ENCODE assay signal across 11 cellular contexts in genomic region chr12:116773276-116773731, GRCh38. TPM values are rescaled to one million over a fixed set of nuclear protein-coding genes. Genes with fewer than 3 reads are reported as not detected.
DNase-seq lines count a peak whose midpoint lies in the region; ATAC-seq and TF ChIP-seq lines count a peak whose summit lies in the region.
"Had no signal": no experiment of that assay in that cellular context is flagged by ENCODE, and none has a peak within 500 bp of the region (broad histone marks: within the 10 kb centered on the region; RNA-seq: fewer than 3 reads in every experiment).

No MANE protein-coding gene starts in this region.

- BruUV-seq in PC-3 (replicated peaks; lab: Mats Ljungman, UMichigan), result no TSS peak

- WGBS in heart left ventricle, 4 donors, result 54 to 72% (median 63%) methylated on average over 4 of the region's 4 CpGs

- H3K27ac ChIP-seq in heart left ventricle, result no peak overlapping the region
- H3K27ac ChIP-seq in PC-3 (ENCODE audit: low read length), result no peak overlapping the region
- H3K27ac ChIP-seq: Peyer's patch had no signal

- H3K4me3 ChIP-seq in heart left ventricle (no peak overlapping the region), PC-3 (ENCODE audit: low read length) (no peak overlapping the region)
- H3K4me3 ChIP-seq: gastrocnemius medialis, Peyer's patch had no signal

- no peak for DNase-seq in heart left ventricle
- no peak for DNase-seq in left ventricle myocardium superior
- DNase-seq in PC-3, result peak; percentile 47
- peak; percentile 47 for DNase-seq in fibroblast of gingiva (ENCODE audit: low read depth)
- DNase-seq in renal cortical epithelial cell (ENCODE audit: low read depth), result peak; percentile 4
- no peak for DNase-seq in NCI-H2171 (lab: John Stamatoyannopoulos, UW)
- no peak for DNase-seq in stimulated activated naive CD4-positive, alpha-beta T cell (lab: John Stamatoyannopoulos, UW)
- no peak for DNase-seq in A172 (ENCODE audit: low spot score)
- DNase-seq: activated T-cell treated with anti-CD3 and anti-CD28 coated beads, Interleukin-2, amount 50 U/mL, for 72 hours; gastrocnemius medialis; Peyer's patch had no signal

- POLR2A ChIA-PET in PC-3 (lab: Charles Lee; ENCODE audit: unreplicated experiment), result no interaction called here

- TF ChIP-seq CTCF in heart left ventricle (IDR thresholded peaks at IDR 0.05) (peak in 3 of 12 donors; percentile 11 to 23 (median 16)), PC-3 (conservative IDR thresholded peaks at IDR 0.05; ENCODE audit: low read depth, low read length) (peak; percentile 59)

- H4K20me1 ChIP-seq in PC-3 (ENCODE audit: low read length), result no peaks in the 10 kb centered on the region

- intact Hi-C loops in heart left ventricle (cut with DNase I) (no loop called here), left ventricle myocardium superior (cut with micrococcal nuclease) (no loop called here), PC-3 (cut with micrococcal nuclease) (no loop called here)

- H2AFZ ChIP-seq in PC-3 (ENCODE audit: low read length), result no peak overlapping the region

- ATAC-seq in heart left ventricle, result peak in 3 of 4 donors; percentile 46 to 62 (median 54)
- ATAC-seq in left ventricle myocardium superior, result no peak
- peak; percentile 80 for ATAC-seq in PC-3
- ATAC-seq: activated T-cell treated with anti-CD3 and anti-CD28 coated beads, Interleukin-2, amount 50 U/mL, for 72 hours had no signal

- H3F3A ChIP-seq in PC-3 (ENCODE audit: low read length, unreplicated experiment), result no peaks in the 10 kb centered on the region

- no peaks in the 10 kb centered on the region for H3K27me3 ChIP-seq in heart left ventricle
- H3K27me3 ChIP-seq in PC-3 (ENCODE audit: low read length), result no peaks in the 10 kb centered on the region
- H3K27me3 ChIP-seq: gastrocnemius medialis, Peyer's patch had no signal

- no peak for TF ChIP-seq POLR2A in heart left ventricle (IDR thresholded peaks at IDR 0.05)

- H3K36me3 ChIP-seq in heart left ventricle (no peaks in the 10 kb centered on the region), PC-3 (ENCODE audit: low read depth, low read length) (no peaks in the 10 kb centered on the region)
- H3K36me3 ChIP-seq: gastrocnemius medialis, Peyer's patch had no signal

- CTCF ChIA-PET in PC-3 (lab: Charles Lee), result no interaction called here

- H3K4me1 ChIP-seq in heart left ventricle, result no peaks in the 10 kb centered on the region
- H3K4me1 ChIP-seq in PC-3 (ENCODE audit: insufficient read depth, low read length), result peaks cover 5% of the 10 kb centered on the region; the same call in 1 of the 2 replicates
- H3K4me1 ChIP-seq: gastrocnemius medialis, Peyer's patch had no signal

- no peaks in the 10 kb centered on the region for H3K9me2 ChIP-seq in PC-3 (replicated peaks; ENCODE audit: low read length)

- H3K4me2 ChIP-seq in PC-3 (ENCODE audit: low read length), result no peak overlapping the region

- no peaks in the 10 kb centered on the region for H3K9me3 ChIP-seq in heart left ventricle
- no peaks in the 10 kb centered on the region for H3K9me3 ChIP-seq in PC-3 (ENCODE audit: low read length)
- H3K9me3 ChIP-seq: gastrocnemius medialis, Peyer's patch had no signal

- no peaks in the 10 kb centered on the region for H3K79me2 ChIP-seq in PC-3 (ENCODE audit: low read length)

- no peak overlapping the region for H3K9ac ChIP-seq in PC-3 (ENCODE audit: low read length)

RNA-seq across cellular contexts. Expression of gene RNFT2, which starts 35.2 kb away (rescaled TPM):
- 1 to 10 TPM in 6 of 9 donors, under 1 TPM in 3; 0.58 to 2.4 (median 1.7) TPM for total RNA-seq in heart left ventricle
- under 1 TPM; 0.68 to 0.72 TPM for polyA plus RNA-seq in heart left ventricle
- 0.45 TPM for total RNA-seq in left ventricle myocardium superior
- 12.6 and 15.8 TPM in 2 replicates for total RNA-seq in PC-3 (2014; rRNA removed)
- 2.3 and 5.6 TPM in 2 replicates for total RNA-seq in renal cortical epithelial cell
- 10.9 and 23.0 TPM in 2 replicates for total RNA-seq in A172 (2014; rRNA removed; shearing (Covaris generic))

RNA-seq across cellular contexts. Expression of gene SPRING1, which starts 35.4 kb away (rescaled TPM):
- total RNA-seq in heart left ventricle (10 to 100 TPM in 6 of 9 donors, 1 to 10 TPM in 3; 8.2 to 24.4 (median 14.6) TPM), left ventricle myocardium superior (9.2 TPM), PC-3 (2014; rRNA removed) (33.4 and 45.2 TPM in 2 replicates), renal cortical epithelial cell (61.5 and 71.9 TPM in 2 replicates)
- 10 to 100 TPM in 1 of 2 donors, 1 to 10 TPM in 1; 9.2 to 14.0 TPM for polyA plus RNA-seq in heart left ventricle
- total RNA-seq in A172 (2014; rRNA removed; shearing (Covaris generic)), result 38.7 and 47.4 TPM in 2 replicates

Comparison
In these comparisons a context has a peak if more than half of its experiments do, and no peak if none do; other contexts are left out.
1. DNase-seq: peak in PC-3 (single experiment), fibroblast of gingiva (single experiment) and renal cortical epithelial cell (single experiment); none in heart left ventricle (0 of 5), left ventricle myocardium superior (single experiment), NCI-H2171 (single experiment), stimulated activated naive CD4-positive, alpha-beta T cell (0 of 6) and A172 (single experiment).